8 cellular contexts compared by ENCODE assay signal in the genomic region with DNA sequence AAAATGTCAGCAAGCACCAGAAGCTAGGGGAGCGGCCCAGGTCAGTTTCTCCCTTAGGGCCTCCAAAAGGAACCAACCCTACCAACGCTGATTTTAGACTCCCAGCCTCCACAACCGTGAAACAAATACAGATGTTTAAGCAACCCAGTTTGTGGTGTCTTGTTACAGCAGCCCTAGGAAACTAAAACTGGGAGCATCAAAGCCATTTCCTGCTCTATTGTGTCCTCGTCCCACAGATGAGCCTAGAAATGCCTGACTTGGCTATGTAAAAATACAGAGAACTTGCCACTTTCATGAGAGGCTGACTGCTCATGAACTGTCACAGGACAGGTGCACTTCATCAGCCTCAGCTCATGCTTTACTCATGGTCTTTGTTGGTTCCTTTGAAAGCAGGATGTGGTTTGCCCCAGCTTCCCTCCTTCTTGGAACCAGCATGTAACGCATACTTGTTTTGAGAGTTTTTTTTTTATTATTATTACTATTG.
DNase-seq lines count a peak whose midpoint lies in the region; ATAC-seq lines count a peak whose summit lies in the region.

No MANE protein-coding gene starts in this region.

- peaks cover 9% of the 10 kb centered on the region for H3K4me1 ChIP-seq in NT2/D1 (ENCODE audit: insufficient read depth, insufficient read length)

- DNase-seq in NT2/D1 (ENCODE audit: low read depth, low spot score) (peak; percentile 22), immature natural killer cell (peak; percentile 62 to 72 (median 69)), OCI-M2 (lab: John Stamatoyannopoulos, UW; ENCODE audit: unreplicated experiment) (no peak), NCI-H446 treated with DMSO at 0.1 percent for 48 hours (lab: John Stamatoyannopoulos, UW) (no peak)
- peak; percentile 61 for DNase-seq in activated T-cell treated with anti-CD3 and anti-CD28 coated beads, Interleukin-2, amount 50 U/mL, for 4 hours

- H3K36me3 ChIP-seq in NT2/D1 (ENCODE audit: insufficient read depth, insufficient read length, low read length), result no peaks in the 10 kb centered on the region

- no peaks in the 10 kb centered on the region for H3K27me3 Mint-ChIP-seq in activated T-cell treated with anti-CD3 and anti-CD28 coated beads, Interleukin-2, amount 50 U/mL, for 4 hours (ENCODE audit: low read depth)
- peaks cover 0 to 8% (median 1%) of the 10 kb centered on the region in 3 donors for H3K27me3 Mint-ChIP-seq in immature natural killer cell (ENCODE audit: low read depth in 3 of 3)
- H3K27me3 Mint-ChIP-seq in stimulated activated memory B cell treated with anti-CD40 and anti-IgM and Interleukin-4, amounts not matched to agents 10 μg/mL and 1 μg/mL and 100 μg/mL, for 72 hours, result no peaks in the 10 kb centered on the region

- H3K9me3 ChIP-seq in NT2/D1 (ENCODE audit: insufficient read depth, low read length), result no peaks in the 10 kb centered on the region

- peak overlapping the region; percentile 77 to 93 (median 86) for H3K27ac Mint-ChIP-seq in immature natural killer cell
- peak overlapping the region; percentile 90 for H3K27ac Mint-ChIP-seq in stimulated activated memory B cell treated with anti-CD40 and anti-IgM and Interleukin-4, amounts not matched to agents 10 μg/mL and 1 μg/mL and 100 μg/mL, for 72 hours

- H3K4me3 Mint-ChIP-seq in activated T-cell treated with anti-CD3 and anti-CD28 coated beads, Interleukin-2, amount 50 U/mL, for 4 hours, result peak overlapping the region; percentile 64
- peak overlapping the region; percentile 65 to 86 (median 75) for H3K4me3 Mint-ChIP-seq in immature natural killer cell
- peak overlapping the region; percentile 19 for H3K4me3 Mint-ChIP-seq in stimulated activated memory B cell treated with anti-CD40 and anti-IgM and Interleukin-4, amounts not matched to agents 10 μg/mL and 1 μg/mL and 100 μg/mL, for 72 hours

- H3K36me3 Mint-ChIP-seq in activated T-cell treated with anti-CD3 and anti-CD28 coated beads, Interleukin-2, amount 50 U/mL, for 4 hours (ENCODE audit: insufficient read depth), result peaks cover 2% of the 10 kb centered on the region
- H3K36me3 Mint-ChIP-seq in immature natural killer cell, result peaks cover 0 to 9% (median 0%) of the 10 kb centered on the region in 3 donors
- H3K36me3 Mint-ChIP-seq in stimulated activated memory B cell treated with anti-CD40 and anti-IgM and Interleukin-4, amounts not matched to agents 10 μg/mL and 1 μg/mL and 100 μg/mL, for 72 hours, result no peaks in the 10 kb centered on the region

- no peaks in the 10 kb centered on the region for H3K27me3 ChIP-seq in NT2/D1 (ENCODE audit: insufficient read depth, insufficient read length)

- ATAC-seq in GM18858 (IDR thresholded peaks at IDR 0.05; ENCODE audit: unreplicated experiment), result peak; percentile 81
- peak; percentile 84 for ATAC-seq in HG02852 (IDR thresholded peaks at IDR 0.05; ENCODE audit: unreplicated experiment)
- ATAC-seq in activated T-cell treated with anti-CD3 and anti-CD28 coated beads, Interleukin-2, amount 50 U/mL, for 4 hours, result peak; percentile 75 to 81
- ATAC-seq in stimulated activated memory B cell treated with anti-CD40 and anti-IgM and Interleukin-4, amounts not matched to agents 10 μg/mL and 1 μg/mL and 100 μg/mL, for 72 hours, result peak; percentile 90

- H3K4me1 Mint-ChIP-seq in activated T-cell treated with anti-CD3 and anti-CD28 coated beads, Interleukin-2, amount 50 U/mL, for 4 hours (ENCODE audit: low read depth), result peaks cover 69% of the 10 kb centered on the region
- H3K4me1 Mint-ChIP-seq in immature natural killer cell, result peaks cover 55 to 60% of the 10 kb centered on the region in 2 donors
- H3K4me1 Mint-ChIP-seq in stimulated activated memory B cell treated with anti-CD40 and anti-IgM and Interleukin-4, amounts not matched to agents 10 μg/mL and 1 μg/mL and 100 μg/mL, for 72 hours, result peaks cover 42% of the 10 kb centered on the region

- H3K9me3 Mint-ChIP-seq in activated T-cell treated with anti-CD3 and anti-CD28 coated beads, Interleukin-2, amount 50 U/mL, for 4 hours, result peaks cover 9% of the 10 kb centered on the region
- H3K9me3 Mint-ChIP-seq in immature natural killer cell, result no peaks in the 10 kb centered on the region
- H3K9me3 Mint-ChIP-seq in stimulated activated memory B cell treated with anti-CD40 and anti-IgM and Interleukin-4, amounts not matched to agents 10 μg/mL and 1 μg/mL and 100 μg/mL, for 72 hours, result peaks cover 5% of the 10 kb centered on the region

- H3K9ac ChIP-seq in NT2/D1 (ENCODE audit: insufficient read length, low read depth), result peak overlapping the region; percentile 10

- H3K4me3 ChIP-seq in NT2/D1 (ENCODE audit: insufficient read length, low read depth), result no peak overlapping the region

Comparison
In these comparisons a context has a peak if more than half of its experiments do, and no peak if none do; other contexts are left out.
1. DNase-seq: peak in NT2/D1 (single experiment), activated T-cell treated with anti-CD3 and anti-CD28 coated beads, Interleukin-2, amount 50 U/mL, for 4 hours (single experiment) and immature natural killer cell (3 of 3); none in OCI-M2 (single experiment) and NCI-H446 treated with DMSO at 0.1 percent for 48 hours (single experiment).
2. H3K4me3 Mint-ChIP-seq: peak in every context shown above with its lines; median percentile 75 in immature natural killer cell; 64 in activated T-cell treated with anti-CD3 and anti-CD28 coated beads, Interleukin-2, amount 50 U/mL, for 4 hours; 19 in stimulated activated memory B cell treated with anti-CD40 and anti-IgM and Interleukin-4, amounts not matched to agents 10 μg/mL and 1 μg/mL and 100 μg/mL, for 72 hours.
3. Peak in every context shown above with its lines, with median percentiles within 50 percentile points of each other: ATAC-seq.